Comparison of ENCODE assay signal across 1 cellular context in the genomic region with DNA sequence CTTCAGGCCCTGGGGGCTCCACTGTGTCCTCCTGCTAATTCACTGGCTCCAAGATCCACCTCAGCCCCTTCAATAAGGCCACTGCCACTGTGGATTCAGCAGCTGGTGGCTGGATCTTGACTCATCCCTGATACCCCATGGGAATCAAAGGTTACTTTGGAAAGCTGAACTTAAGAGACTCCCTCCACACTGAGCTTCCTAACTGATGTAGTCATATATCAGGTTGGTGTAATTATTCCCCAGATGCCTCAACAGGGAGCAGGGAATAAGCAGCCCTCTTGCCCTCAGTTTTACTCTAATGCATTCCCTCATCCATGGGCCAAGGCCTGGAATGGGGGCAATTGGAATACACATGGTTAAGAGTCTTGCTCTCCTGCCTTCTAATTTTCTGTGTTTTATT.
TF ChIP-seq lines count a peak whose summit lies in the region.

No MANE protein-coding gene starts in this region.

TF ChIP-seq in GM23338, 12 proteins besides CTCF, POLR2A, EP300 and RAD21 (continued from another document):
- TF ChIP-seq, protein P1, sequence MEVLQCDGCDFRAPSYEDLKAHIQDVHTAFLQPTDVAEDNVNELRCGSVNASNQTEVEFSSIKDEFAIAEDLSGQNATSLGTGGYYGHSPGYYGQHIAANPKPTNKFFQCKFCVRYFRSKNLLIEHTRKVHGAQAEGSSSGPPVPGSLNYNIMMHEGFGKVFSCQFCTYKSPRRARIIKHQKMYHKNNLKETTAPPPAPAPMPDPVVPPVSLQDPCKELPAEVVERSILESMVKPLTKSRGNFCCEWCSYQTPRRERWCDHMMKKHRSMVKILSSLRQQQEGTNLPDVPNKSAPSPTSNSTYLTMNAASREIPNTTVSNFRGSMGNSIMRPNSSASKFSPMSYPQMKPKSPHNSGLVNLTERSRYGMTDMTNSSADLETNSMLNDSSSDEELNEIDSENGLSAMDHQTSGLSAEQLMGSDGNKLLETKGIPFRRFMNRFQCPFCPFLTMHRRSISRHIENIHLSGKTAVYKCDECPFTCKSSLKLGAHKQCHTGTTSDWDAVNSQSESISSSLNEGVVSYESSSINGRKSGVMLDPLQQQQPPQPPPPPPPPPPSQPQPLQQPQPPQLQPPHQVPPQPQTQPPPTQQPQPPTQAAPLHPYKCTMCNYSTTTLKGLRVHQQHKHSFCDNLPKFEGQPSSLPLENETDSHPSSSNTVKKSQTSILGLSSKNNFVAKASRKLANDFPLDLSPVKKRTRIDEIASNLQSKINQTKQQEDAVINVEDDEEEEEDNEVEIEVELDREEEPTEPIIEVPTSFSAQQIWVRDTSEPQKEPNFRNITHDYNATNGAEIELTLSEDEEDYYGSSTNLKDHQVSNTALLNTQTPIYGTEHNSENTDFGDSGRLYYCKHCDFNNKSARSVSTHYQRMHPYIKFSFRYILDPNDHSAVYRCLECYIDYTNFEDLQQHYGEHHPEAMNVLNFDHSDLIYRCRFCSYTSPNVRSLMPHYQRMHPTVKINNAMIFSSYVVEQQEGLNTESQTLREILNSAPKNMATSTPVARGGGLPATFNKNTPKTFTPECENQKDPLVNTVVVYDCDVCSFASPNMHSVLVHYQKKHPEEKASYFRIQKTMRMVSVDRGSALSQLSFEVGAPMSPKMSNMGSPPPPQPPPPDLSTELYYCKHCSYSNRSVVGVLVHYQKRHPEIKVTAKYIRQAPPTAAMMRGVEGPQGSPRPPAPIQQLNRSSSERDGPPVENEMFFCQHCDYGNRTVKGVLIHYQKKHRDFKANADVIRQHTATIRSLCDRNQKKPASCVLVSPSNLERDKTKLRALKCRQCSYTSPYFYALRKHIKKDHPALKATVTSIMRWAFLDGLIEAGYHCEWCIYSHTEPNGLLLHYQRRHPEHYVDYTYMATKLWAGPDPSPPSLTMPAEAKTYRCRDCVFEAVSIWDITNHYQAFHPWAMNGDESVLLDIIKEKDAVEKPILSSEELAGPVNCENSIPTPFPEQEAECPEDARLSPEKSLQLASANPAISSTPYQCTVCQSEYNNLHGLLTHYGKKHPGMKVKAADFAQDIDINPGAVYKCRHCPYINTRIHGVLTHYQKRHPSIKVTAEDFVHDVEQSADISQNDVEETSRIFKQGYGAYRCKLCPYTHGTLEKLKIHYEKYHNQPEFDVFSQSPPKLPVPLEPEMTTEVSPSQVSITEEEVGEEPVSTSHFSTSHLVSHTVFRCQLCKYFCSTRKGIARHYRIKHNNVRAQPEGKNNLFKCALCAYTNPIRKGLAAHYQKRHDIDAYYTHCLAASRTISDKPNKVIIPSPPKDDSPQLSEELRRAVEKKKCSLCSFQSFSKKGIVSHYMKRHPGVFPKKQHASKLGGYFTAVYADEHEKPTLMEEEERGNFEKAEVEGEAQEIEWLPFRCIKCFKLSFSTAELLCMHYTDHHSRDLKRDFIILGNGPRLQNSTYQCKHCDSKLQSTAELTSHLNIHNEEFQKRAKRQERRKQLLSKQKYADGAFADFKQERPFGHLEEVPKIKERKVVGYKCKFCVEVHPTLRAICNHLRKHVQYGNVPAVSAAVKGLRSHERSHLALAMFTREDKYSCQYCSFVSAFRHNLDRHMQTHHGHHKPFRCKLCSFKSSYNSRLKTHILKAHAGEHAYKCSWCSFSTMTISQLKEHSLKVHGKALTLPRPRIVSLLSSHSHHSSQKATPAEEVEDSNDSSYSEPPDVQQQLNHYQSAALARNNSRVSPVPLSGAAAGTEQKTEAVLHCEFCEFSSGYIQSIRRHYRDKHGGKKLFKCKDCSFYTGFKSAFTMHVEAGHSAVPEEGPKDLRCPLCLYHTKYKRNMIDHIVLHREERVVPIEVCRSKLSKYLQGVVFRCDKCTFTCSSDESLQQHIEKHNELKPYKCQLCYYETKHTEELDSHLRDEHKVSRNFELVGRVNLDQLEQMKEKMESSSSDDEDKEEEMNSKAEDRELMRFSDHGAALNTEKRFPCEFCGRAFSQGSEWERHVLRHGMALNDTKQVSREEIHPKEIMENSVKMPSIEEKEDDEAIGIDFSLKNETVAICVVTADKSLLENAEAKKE (CRISPR knock-in tag; IDR thresholded peaks at IDR 0.05): no peak
- TF ChIP-seq, protein P2, sequence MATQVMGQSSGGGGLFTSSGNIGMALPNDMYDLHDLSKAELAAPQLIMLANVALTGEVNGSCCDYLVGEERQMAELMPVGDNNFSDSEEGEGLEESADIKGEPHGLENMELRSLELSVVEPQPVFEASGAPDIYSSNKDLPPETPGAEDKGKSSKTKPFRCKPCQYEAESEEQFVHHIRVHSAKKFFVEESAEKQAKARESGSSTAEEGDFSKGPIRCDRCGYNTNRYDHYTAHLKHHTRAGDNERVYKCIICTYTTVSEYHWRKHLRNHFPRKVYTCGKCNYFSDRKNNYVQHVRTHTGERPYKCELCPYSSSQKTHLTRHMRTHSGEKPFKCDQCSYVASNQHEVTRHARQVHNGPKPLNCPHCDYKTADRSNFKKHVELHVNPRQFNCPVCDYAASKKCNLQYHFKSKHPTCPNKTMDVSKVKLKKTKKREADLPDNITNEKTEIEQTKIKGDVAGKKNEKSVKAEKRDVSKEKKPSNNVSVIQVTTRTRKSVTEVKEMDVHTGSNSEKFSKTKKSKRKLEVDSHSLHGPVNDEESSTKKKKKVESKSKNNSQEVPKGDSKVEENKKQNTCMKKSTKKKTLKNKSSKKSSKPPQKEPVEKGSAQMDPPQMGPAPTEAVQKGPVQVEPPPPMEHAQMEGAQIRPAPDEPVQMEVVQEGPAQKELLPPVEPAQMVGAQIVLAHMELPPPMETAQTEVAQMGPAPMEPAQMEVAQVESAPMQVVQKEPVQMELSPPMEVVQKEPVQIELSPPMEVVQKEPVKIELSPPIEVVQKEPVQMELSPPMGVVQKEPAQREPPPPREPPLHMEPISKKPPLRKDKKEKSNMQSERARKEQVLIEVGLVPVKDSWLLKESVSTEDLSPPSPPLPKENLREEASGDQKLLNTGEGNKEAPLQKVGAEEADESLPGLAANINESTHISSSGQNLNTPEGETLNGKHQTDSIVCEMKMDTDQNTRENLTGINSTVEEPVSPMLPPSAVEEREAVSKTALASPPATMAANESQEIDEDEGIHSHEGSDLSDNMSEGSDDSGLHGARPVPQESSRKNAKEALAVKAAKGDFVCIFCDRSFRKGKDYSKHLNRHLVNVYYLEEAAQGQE (IDR thresholded peaks at IDR 0.05; ENCODE audit: unreplicated experiment): no peak
- TF ChIP-seq ZNF114 (CRISPR knock-in tag; IDR thresholded peaks at IDR 0.05): no peak
- TF ChIP-seq POLR2AphosphoS5 (IDR thresholded peaks at IDR 0.05; ENCODE audit: low read depth): no peak
- no peak for TF ChIP-seq EZH2phosphoT487 (IDR thresholded peaks at IDR 0.05; ENCODE audit: unreplicated experiment)
- no peak for TF ChIP-seq NANOG (IDR thresholded peaks at IDR 0.05; ENCODE audit: borderline replicate concordance)
- TF ChIP-seq JUNB (IDR thresholded peaks at IDR 0.05; ENCODE audit: unreplicated experiment): no peak
- TF ChIP-seq, protein P3, sequence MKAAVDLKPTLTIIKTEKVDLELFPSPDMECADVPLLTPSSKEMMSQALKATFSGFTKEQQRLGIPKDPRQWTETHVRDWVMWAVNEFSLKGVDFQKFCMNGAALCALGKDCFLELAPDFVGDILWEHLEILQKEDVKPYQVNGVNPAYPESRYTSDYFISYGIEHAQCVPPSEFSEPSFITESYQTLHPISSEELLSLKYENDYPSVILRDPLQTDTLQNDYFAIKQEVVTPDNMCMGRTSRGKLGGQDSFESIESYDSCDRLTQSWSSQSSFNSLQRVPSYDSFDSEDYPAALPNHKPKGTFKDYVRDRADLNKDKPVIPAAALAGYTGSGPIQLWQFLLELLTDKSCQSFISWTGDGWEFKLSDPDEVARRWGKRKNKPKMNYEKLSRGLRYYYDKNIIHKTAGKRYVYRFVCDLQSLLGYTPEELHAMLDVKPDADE (IDR thresholded peaks at IDR 0.05): no peak
- no peak for TF ChIP-seq EZH2 (IDR thresholded peaks at IDR 0.05; ENCODE audit: low read depth, unreplicated experiment)
